Comparison of ENCODE assay signal across 8 cellular contexts in genomic region chr20:59403261-59403961, GRCh38.
DNase-seq lines count a peak whose midpoint lies in the region; ATAC-seq and TF ChIP-seq lines count a peak whose summit lies in the region.

No MANE protein-coding gene starts in this region.

- peaks cover 16% of the 10 kb centered on the region for H3K4me1 Mint-ChIP-seq in glutamatergic neuron (ENCODE audit: low read depth, unreplicated experiment)

- H3K36me3 ChIP-seq in PC-9 (ENCODE audit: low read depth) = no peaks in the 10 kb centered on the region
- no peaks in the 10 kb centered on the region for H3K36me3 ChIP-seq in upper lobe of left lung

- no peak overlapping the region for H3K4me3 ChIP-seq in PC-9
- no peak overlapping the region for H3K4me3 ChIP-seq in upper lobe of left lung

- H3K27me3 ChIP-seq in PC-9 (ENCODE audit: insufficient read depth, low read depth) (peaks cover 99% of the 10 kb centered on the region), upper lobe of left lung (peaks cover 3 to 20% (median 11%) of the 10 kb centered on the region in 4 donors)

- ATAC-seq in upper lobe of left lung (ENCODE audit: low FRiP score in 2 of 2) = peak; percentile 49 to 72

- no peaks in the 10 kb centered on the region for H3K4me1 ChIP-seq in PC-9 (replicated peaks; ENCODE audit: insufficient read depth)
- peaks cover 4 to 18% (median 11%) of the 10 kb centered on the region in 4 donors for H3K4me1 ChIP-seq in upper lobe of left lung

- peaks cover 3% of the 10 kb centered on the region for H3K27me3 Mint-ChIP-seq in glutamatergic neuron (ENCODE audit: unreplicated experiment)

- H3K36me3 Mint-ChIP-seq in glutamatergic neuron (ENCODE audit: unreplicated experiment) = no peaks in the 10 kb centered on the region

- H3K9me3 Mint-ChIP-seq in glutamatergic neuron (ENCODE audit: unreplicated experiment) = no peaks in the 10 kb centered on the region

- intact Hi-C loops in PC-9 (cut with micrococcal nuclease; ENCODE audit: unreplicated experiment) = loop anchor here (5.0 kb wide), 1 partner anchor 531 kb away; no protein-coding TSS in a partner anchor
- intact Hi-C loops in posterior cingulate gyrus (cut with DNase I) = loop anchor here (1.0 to 5.0 kb wide), 3 partner anchors 181 to 535 kb away; no protein-coding TSS in a partner anchor

- H3K4me3 Mint-ChIP-seq in glutamatergic neuron (ENCODE audit: unreplicated experiment) = peak overlapping the region; percentile 75

- BruUV-seq in PC-9 (replicated peaks; lab: Mats Ljungman, UMichigan) = no TSS peak

- no peak overlapping the region for H3K4me2 ChIP-seq in PC-9

- POLR2A ChIA-PET in PC-9 (lab: Charles Lee; ENCODE audit: unreplicated experiment) = no interaction called here

- TF ChIP-seq CTCF in PC-9 (conservative IDR thresholded peaks at IDR 0.05) = peak; percentile 97
- peak; percentile 100 for TF ChIP-seq CTCF in glutamatergic neuron (IDR thresholded peaks at IDR 0.05; ENCODE audit: partially characterized antibody, unreplicated experiment)
- TF ChIP-seq CTCF in upper lobe of left lung (IDR thresholded peaks at IDR 0.05) = peak; percentile 86 to 97 (median 92)

- no peak for TF ChIP-seq EP300 in upper lobe of left lung (IDR thresholded peaks at IDR 0.05)

- no peaks in the 10 kb centered on the region for H3K79me2 ChIP-seq in PC-9 (ENCODE audit: low read depth)

- CTCF ChIA-PET in PC-9 (lab: Charles Lee) = no interaction called here

- no peak overlapping the region for H3K27ac ChIP-seq in PC-9
- no peak overlapping the region for H3K27ac ChIP-seq in upper lobe of left lung

- DNase-seq in SIG-M5 treated with dmso at 0.1 percent for 504 hours (lab: John Stamatoyannopoulos, UW; ENCODE audit: unreplicated experiment) (peak; percentile 15), SIG-M5 (lab: John Stamatoyannopoulos, UW) (no peak), PC-9 (peak in 1 of 2 experiments; percentile 31), glutamatergic neuron (peak; percentile 86), posterior cingulate gyrus (peak; percentile 51 to 96 (median 74)), upper lobe of left lung (peak; percentile 34 to 93), DMS53 treated with DMSO at 0.1 percent for 48 hours (lab: John Stamatoyannopoulos, UW; ENCODE audit: unreplicated experiment) (no peak)
- DNase-seq in activated effector memory CD4-positive, alpha-beta T cell treated with anti-CD3 and anti-CD28 coated beads, Interleukin-2, amount 50 U/mL, for 16 hours = peak; percentile 88

- no peak for TF ChIP-seq POLR2A in upper lobe of left lung (IDR thresholded peaks at IDR 0.05)

- H4K20me1 ChIP-seq in PC-9 (ENCODE audit: insufficient read depth) = no peaks in the 10 kb centered on the region

- H3F3A ChIP-seq in PC-9 (ENCODE audit: insufficient read depth, low read depth) = no peaks in the 10 kb centered on the region

- H3K27ac Mint-ChIP-seq in glutamatergic neuron (ENCODE audit: unreplicated experiment) = no peak overlapping the region

- H2AFZ ChIP-seq in PC-9 = no peak overlapping the region

- H3K9me3 ChIP-seq in PC-9 (ENCODE audit: insufficient read depth, low read depth) (no peaks in the 10 kb centered on the region), upper lobe of left lung (no peaks in the 10 kb centered on the region)

- no peaks in the 10 kb centered on the region for H3K9me2 ChIP-seq in PC-9 (ENCODE audit: insufficient read depth)

- 10 to 19% methylated on average over 23 to 43 of the region's 46 CpGs for WGBS in upper lobe of left lung, 2 donors

Comparison
In these comparisons a context has a peak if more than half of its experiments do, and no peak if none do; other contexts are left out.
1. DNase-seq: peak in SIG-M5 treated with dmso at 0.1 percent for 504 hours (single experiment), activated effector memory CD4-positive, alpha-beta T cell treated with anti-CD3 and anti-CD28 coated beads, Interleukin-2, amount 50 U/mL, for 16 hours (single experiment), glutamatergic neuron (single experiment), posterior cingulate gyrus (10 of 10) and upper lobe of left lung (2 of 2); none in SIG-M5 (single experiment) and DMS53 treated with DMSO at 0.1 percent for 48 hours (single experiment).
2. Peak in every context shown above with its lines, with median percentiles within 50 percentile points of each other: CTCF ChIP-seq.